ENCODE assay signal across 8 cellular contexts in the genomic region with DNA sequence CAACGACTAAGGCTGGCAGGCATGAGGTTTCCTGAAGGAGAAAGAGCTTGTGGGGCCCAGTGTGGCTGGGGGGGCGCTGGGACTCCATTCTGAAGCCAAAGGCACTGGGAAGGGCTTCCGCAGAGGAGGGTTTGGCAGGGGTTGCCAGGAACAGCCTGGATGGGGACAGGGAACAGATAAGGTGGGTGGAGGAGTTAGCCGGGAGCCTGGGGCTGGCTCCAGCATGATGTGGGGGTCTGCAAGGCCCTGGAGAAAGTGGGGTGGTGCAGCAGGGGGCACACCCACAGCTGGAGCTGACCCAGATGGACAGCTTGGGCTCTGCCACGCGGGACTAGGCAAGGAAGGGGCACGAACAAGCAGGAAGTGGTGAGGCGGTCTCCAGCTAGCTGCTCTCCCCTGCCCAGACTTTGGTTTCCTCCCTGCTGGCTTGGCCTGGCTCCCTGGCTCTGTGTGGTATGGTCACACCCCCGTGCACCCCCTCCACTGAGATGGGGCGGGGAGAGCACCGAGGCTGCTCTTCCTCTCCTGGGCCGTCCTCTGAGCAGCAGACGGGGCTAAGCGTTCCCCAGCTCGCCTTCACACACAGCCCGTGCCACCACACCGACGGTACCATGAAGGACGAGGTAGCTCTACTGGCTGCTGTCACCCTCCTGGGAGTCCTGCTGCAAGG. TPM values are rescaled to one million over a fixed set of nuclear protein-coding genes. Genes with fewer than 3 reads are reported as not detected.
DNase-seq lines count a peak whose midpoint lies in the region; ATAC-seq, FAIRE-seq and TF ChIP-seq lines count a peak whose summit lies in the region.

A gene with protein sequence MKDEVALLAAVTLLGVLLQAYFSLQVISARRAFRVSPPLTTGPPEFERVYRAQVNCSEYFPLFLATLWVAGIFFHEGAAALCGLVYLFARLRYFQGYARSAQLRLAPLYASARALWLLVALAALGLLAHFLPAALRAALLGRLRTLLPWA (plus strand): TSS at position 517 of the 670 bp plus-strand sequence. CDS start 95 bp downstream, at position 612.

- no peaks in the 10 kb centered on the region for H3K79me2 ChIP-seq in endothelial cell of umbilical vein (ENCODE audit: control insufficient read depth, insufficient read depth, low read length)

- ATAC-seq in GM21360 (IDR thresholded peaks at IDR 0.05; ENCODE audit: unreplicated experiment) (no peak), GM18870 (IDR thresholded peaks at IDR 0.05; ENCODE audit: unreplicated experiment) (no peak)

- H3K27ac Mint-ChIP-seq in activated CD4-positive, alpha-beta memory T cell treated with anti-CD3 and anti-CD28 coated beads for 36 hours: peak within 1 kb of the TSS; percentile 23

- H3K9ac ChIP-seq in endothelial cell of umbilical vein (replicated peaks; ENCODE audit: extremely low read depth, insufficient read depth, low read length): no peak within 1 kb of the TSS

- peaks cover 4% of the 10 kb centered on the region for H3K36me3 Mint-ChIP-seq in activated CD4-positive, alpha-beta memory T cell treated with anti-CD3 and anti-CD28 coated beads for 36 hours

- H3K9me3 Mint-ChIP-seq in activated CD4-positive, alpha-beta memory T cell treated with anti-CD3 and anti-CD28 coated beads for 36 hours: no peaks in the 10 kb centered on the region

- H3K4me3 Mint-ChIP-seq in activated CD4-positive, alpha-beta memory T cell treated with anti-CD3 and anti-CD28 coated beads for 36 hours: peak within 1 kb of the TSS; percentile 60

- H3K27me3 Mint-ChIP-seq in activated CD4-positive, alpha-beta memory T cell treated with anti-CD3 and anti-CD28 coated beads for 36 hours: no peaks in the 10 kb centered on the region

- dilution Hi-C loops in endothelial cell of umbilical vein (cut with MboI; ENCODE audit: extremely low pct_ligation_motif_present, low sequenced_read_pairs): no loop called here

- no peak within 1 kb of the TSS for H3K4me2 ChIP-seq in endothelial cell of umbilical vein (ENCODE audit: insufficient read depth, low read length)

- H3K4me1 ChIP-seq in endothelial cell of umbilical vein (ENCODE audit: control insufficient read depth, extremely low read depth, insufficient read depth, low read length): peaks cover 10% of the 10 kb centered on the region

- no peak for TF ChIP-seq POLR2A in endothelial cell of umbilical vein (IDR thresholded peaks at IDR 0.05; ENCODE audit: low read depth, low read length)

- no peak within 1 kb of the TSS for H3K4me3 ChIP-seq in endothelial cell of umbilical vein (replicated peaks in 1 of 3; ENCODE audit: insufficient read depth in 1 of 3, low read depth in 1 of 3, low read length in 3 of 3)

- peaks cover 25% of the 10 kb centered on the region for H3K4me1 Mint-ChIP-seq in activated CD4-positive, alpha-beta memory T cell treated with anti-CD3 and anti-CD28 coated beads for 36 hours (ENCODE audit: low read depth)

- no TSS peak for BruUV-seq in endothelial cell of umbilical vein (replicated peaks; lab: Mats Ljungman, UMichigan)

- H4K20me1 ChIP-seq in endothelial cell of umbilical vein (replicated peaks; ENCODE audit: control insufficient read depth, extremely low read depth, insufficient read depth, low read length): no peaks in the 10 kb centered on the region

- peak; percentile 52 for FAIRE-seq in endothelial cell of umbilical vein (lab: Jason Lieb, UNC)

- no peak within 1 kb of the TSS for H2AFZ ChIP-seq in endothelial cell of umbilical vein (ENCODE audit: low read depth, low read length)

- intact Hi-C loops in activated CD4-positive, alpha-beta memory T cell treated with anti-CD3 and anti-CD28 coated beads for 36 hours (cut with micrococcal nuclease): loop anchor here (10.0 kb wide), 1 partner anchor 239 kb away; a partner anchor contains a TSS
- intact Hi-C loops in endothelial cell of umbilical vein (cut with micrococcal nuclease): loop anchor here (10.0 kb wide), 1 partner anchor 129 kb away; no protein-coding TSS in a partner anchor

- POLR2A ChIA-PET in activated CD4-positive, alpha-beta memory T cell treated with anti-CD3 and anti-CD28 coated beads for 36 hours (lab: Charles Lee): interaction anchor here (1.2 to 2.4 kb wide), 2 partner anchors 13 to 25 kb away, joined by 4 to 8 read pairs; a partner anchor contains a TSS
- POLR2A ChIA-PET in endothelial cell of umbilical vein (lab: Charles Lee): no interaction called here

- peak; percentile 42 for DNase-seq in stimulated activated CD4-positive, alpha-beta T cell treated with anti-CD3 and anti-CD28 coated beads, Interleukin-15, amount 100 ng/mL, for 24 hours
- DNase-seq in stimulated activated CD4-positive, alpha-beta T cell treated with anti-CD3 and anti-CD28 coated beads, Interleukin-1b, Interleukin-23, amount 100 ng/mL, for 48 hours: no peak
- DNase-seq in activated CD4-positive, alpha-beta memory T cell treated with anti-CD3 and anti-CD28 coated beads for 36 hours: peak; percentile 59
- peak; percentile 52 for DNase-seq in endothelial cell of umbilical vein (ENCODE audit: low read depth, low spot score)
- peak; percentile 39 for DNase-seq in myocyte (ENCODE audit: low read depth)
- no peak for DNase-seq in islet precursor cell

- no peaks in the 10 kb centered on the region for H3K27me3 ChIP-seq in endothelial cell of umbilical vein (ENCODE audit: control insufficient read depth in 2 of 2, insufficient read depth in 2 of 2, low read length in 2 of 2)

- no peaks in the 10 kb centered on the region for H3K9me3 ChIP-seq in endothelial cell of umbilical vein (replicated peaks; ENCODE audit: control insufficient read depth, insufficient read depth, low read length)

- no peak within 1 kb of the TSS for H3K27ac ChIP-seq in endothelial cell of umbilical vein (ENCODE audit: insufficient read depth, low read depth, low read length)

- TF ChIP-seq CTCF in endothelial cell of umbilical vein (IDR thresholded peaks at IDR 0.05; ENCODE audit: extremely low read depth in 1 of 2, insufficient read depth in 1 of 2, low read depth in 1 of 2, low read length in 2 of 2): no peak

- no peaks in the 10 kb centered on the region for H3K9me1 ChIP-seq in endothelial cell of umbilical vein (replicated peaks; ENCODE audit: control insufficient read depth, extremely low read depth, insufficient read depth, low read length)

- H3K36me3 ChIP-seq in endothelial cell of umbilical vein (ENCODE audit: control insufficient read depth in 2 of 2, extremely low read depth in 1 of 2, insufficient read depth in 2 of 2, low read length in 2 of 2): peaks cover 2 to 10% of the 10 kb centered on the region in 2 experiments

- CTCF ChIA-PET in activated CD4-positive, alpha-beta memory T cell treated with anti-CD3 and anti-CD28 coated beads for 36 hours (lab: Charles Lee): interaction anchor here (0.7 to 5.2 kb wide), 3 partner anchors 8 to 298 kb away, joined by 3 to 46 read pairs (median 7); no protein-coding TSS in a partner anchor
- CTCF ChIA-PET in endothelial cell of umbilical vein (lab: Charles Lee): interaction anchor here (0.6 to 8.8 kb wide), 8 partner anchors 9 to 61 kb away, joined by 3 to 103 read pairs (median 3); a partner anchor contains a TSS

TF ChIP-seq in endothelial cell of umbilical vein, 7 proteins besides CTCF, POLR2A, EP300 and RAD21:
- no peak for TF ChIP-seq FOS (IDR thresholded peaks at IDR 0.05; ENCODE audit: borderline replicate concordance, insufficient read depth, low read length)
- TF ChIP-seq POLR2AphosphoS5 (IDR thresholded peaks at IDR 0.05; ENCODE audit: insufficient read depth, low read depth, low read length): no peak
- TF ChIP-seq MYC (IDR thresholded peaks at IDR 0.05; ENCODE audit: low read depth, low read length): no peak
- TF ChIP-seq EZH2 (IDR thresholded peaks at IDR 0.05; ENCODE audit: borderline replicate concordance, low read depth, low read length, severe bottlenecking): no peak
- TF ChIP-seq JUN (IDR thresholded peaks at IDR 0.05; ENCODE audit: borderline replicate concordance, insufficient read depth, insufficient read length, low read depth): no peak
- TF ChIP-seq, protein P1, sequence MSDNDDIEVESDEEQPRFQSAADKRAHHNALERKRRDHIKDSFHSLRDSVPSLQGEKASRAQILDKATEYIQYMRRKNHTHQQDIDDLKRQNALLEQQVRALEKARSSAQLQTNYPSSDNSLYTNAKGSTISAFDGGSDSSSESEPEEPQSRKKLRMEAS (IDR thresholded peaks at IDR 0.05; ENCODE audit: insufficient read depth, insufficient read length): no peak
- TF ChIP-seq GATA2 (IDR thresholded peaks at IDR 0.05; ENCODE audit: insufficient read depth, insufficient read length, low read depth, low read length): no peak

RNA-seq across cellular contexts. Expression of the gene that starts here (rescaled TPM):
- 1 to 10 TPM in 1 of 2 experiments, under 1 TPM in 1; 0.48 to 1.1 TPM for total RNA-seq in activated CD4-positive, alpha-beta memory T cell treated with anti-CD3 and anti-CD28 coated beads for 36 hours
- 0.88 and 0.95 TPM in 2 replicates for total RNA-seq in endothelial cell of umbilical vein
- polyA plus RNA-seq in endothelial cell of umbilical vein: 6.3 and 14.1 TPM in 2 replicates
- 0.98 and 1.7 TPM in 2 replicates for polyA plus RNA-seq in endothelial cell of umbilical vein (2011; cell fraction: cytosol; rRNA removed)
- 2.3 and 3.3 TPM in 2 replicates for polyA plus RNA-seq in endothelial cell of umbilical vein (2011; cell fraction: nucleus; rRNA removed)
- 1.0 TPM in 1 of 2 replicates, not detected in the other for polyA plus RNA-seq in endothelial cell of umbilical vein (2012)
- 0.49 TPM in 1 of 2 replicates, not detected in the other for polyA minus RNA-seq in endothelial cell of umbilical vein
- polyA minus RNA-seq in endothelial cell of umbilical vein (2011; cell fraction: cytosol; rRNA and poly(A)+ RNA removed): not detected
- not detected in 2 replicates for polyA minus RNA-seq in endothelial cell of umbilical vein (2011; cell fraction: nucleus; rRNA and poly(A)+ RNA removed)
- total RNA-seq in myocyte: 0.94 and 1.0 TPM in 2 replicates
- polyA plus RNA-seq in myocyte (2012): 0.58 TPM

Comparison
In these comparisons a context has a peak if more than half of its experiments do, and no peak if none do; other contexts are left out.
1. DNase-seq: peak in stimulated activated CD4-positive, alpha-beta T cell treated with anti-CD3 and anti-CD28 coated beads, Interleukin-15, amount 100 ng/mL, for 24 hours (single experiment), activated CD4-positive, alpha-beta memory T cell treated with anti-CD3 and anti-CD28 coated beads for 36 hours (single experiment), endothelial cell of umbilical vein (single experiment) and myocyte (single experiment); none in stimulated activated CD4-positive, alpha-beta T cell treated with anti-CD3 and anti-CD28 coated beads, Interleukin-1b, Interleukin-23, amount 100 ng/mL, for 48 hours (single experiment) and islet precursor cell (single experiment).